ENCODE assay signal across 22 cellular contexts in the genomic region with DNA sequence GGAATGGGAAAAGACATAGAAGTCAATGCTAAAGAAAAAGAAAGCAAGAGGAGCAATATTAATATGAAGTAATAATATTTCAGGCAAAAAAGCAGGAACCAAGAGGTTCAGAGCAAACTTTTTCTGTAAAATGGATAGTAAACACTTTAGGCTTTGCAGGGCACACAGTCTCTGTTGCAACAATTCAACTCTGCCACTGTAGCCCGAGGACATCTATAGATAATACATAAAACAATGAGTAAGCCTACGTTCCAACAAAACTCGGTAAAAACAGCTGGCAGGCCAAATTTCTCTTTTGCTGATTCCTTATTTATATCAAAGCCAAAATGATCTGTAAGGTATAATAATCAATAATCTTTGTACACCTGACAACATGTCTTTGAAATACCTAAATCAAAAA. TPM values are rescaled to one million over a fixed set of nuclear protein-coding genes. Genes with fewer than 3 reads are reported as not detected.
DNase-seq lines count a peak whose midpoint lies in the region; ATAC-seq and TF ChIP-seq lines count a peak whose summit lies in the region.
"Had no signal": no experiment of that assay in that cellular context is flagged by ENCODE, and none has a peak within 500 bp of the region (broad histone marks: within the 10 kb centered on the region; RNA-seq: fewer than 3 reads in every experiment).

No MANE protein-coding gene starts in this region.

- H3K79me2 ChIP-seq in MM.1S (ENCODE audit: low read length): no peaks in the 10 kb centered on the region

- H3K4me1 Mint-ChIP-seq in activated naive CD4-positive, alpha-beta T cell treated with anti-CD3 and anti-CD28 coated beads, Interleukin-2, amount 50 U/mL, for 24 hours: no peaks in the 10 kb centered on the region
- H3K4me1 Mint-ChIP-seq in mesothelial cell of epicardium: peaks cover 82% of the 10 kb centered on the region
- peaks cover 40% of the 10 kb centered on the region for H3K4me1 Mint-ChIP-seq in type B pancreatic cell (ENCODE audit: unreplicated experiment)
- peaks cover 4 to 7% of the 10 kb centered on the region in 2 donors for H3K4me1 Mint-ChIP-seq in stimulated activated naive B cell treated with anti-CD40 and anti-IgM and Interleukin-4, amounts not matched to agents 10 μg/mL and 1 μg/mL and 100 μg/mL, for 72 hours
- H3K4me1 Mint-ChIP-seq: CD8-positive, alpha-beta memory T cell had no signal

- H3K4me1 ChIP-seq in ascending aorta: peaks cover 26 to 66% of the 10 kb centered on the region in 2 donors
- H3K4me1 ChIP-seq in MM.1S (ENCODE audit: low read length): no peaks in the 10 kb centered on the region

- H4K20me1 ChIP-seq in MM.1S (ENCODE audit: insufficient read depth, low read length): no peaks in the 10 kb centered on the region

- H3K36me3 ChIP-seq in ascending aorta (no peaks in the 10 kb centered on the region), MM.1S (replicated peaks; ENCODE audit: insufficient read depth, low read length) (no peaks in the 10 kb centered on the region)

- intact Hi-C loops in ascending aorta (cut with DNase I): no loop called here

- no peak for ATAC-seq in stimulated activated naive B cell treated with anti-CD40 and anti-IgM and Interleukin-4, amounts not matched to agents 10 μg/mL and 1 μg/mL and 100 μg/mL, for 72 hours (replicated peaks)
- ATAC-seq: Right ventricle myocardium inferior had no signal

- H2AFZ ChIP-seq in MM.1S (ENCODE audit: low read length): no peak overlapping the region

- no peaks in the 10 kb centered on the region for H3K9me2 ChIP-seq in MM.1S (replicated peaks; ENCODE audit: insufficient read depth, low read length)

- H3K27me3 ChIP-seq in ascending aorta (no peaks in the 10 kb centered on the region), MM.1S (replicated peaks; ENCODE audit: insufficient read depth, low read length) (peaks cover 12% of the 10 kb centered on the region; the same call in 1 of the 2 replicates)

- H3K27ac ChIP-seq in ascending aorta (peak overlapping the region; percentile 77 to 95), MM.1S (ENCODE audit: low read length) (no peak overlapping the region)
- H3K27ac ChIP-seq: 22Rv1 had no signal

- H3K4me3 ChIP-seq in ascending aorta (no peak overlapping the region), MM.1S (ENCODE audit: low read length) (no peak overlapping the region)

- no peak overlapping the region for H3K9ac ChIP-seq in MM.1S (ENCODE audit: low read length)

- H3K9me3 Mint-ChIP-seq in activated naive CD4-positive, alpha-beta T cell treated with anti-CD3 and anti-CD28 coated beads, Interleukin-2, amount 50 U/mL, for 24 hours: no peaks in the 10 kb centered on the region
- H3K9me3 Mint-ChIP-seq in mesothelial cell of epicardium (peaks cover 6% of the 10 kb centered on the region), type B pancreatic cell (peaks cover 5% of the 10 kb centered on the region)
- peaks cover 5 to 9% of the 10 kb centered on the region in 2 donors for H3K9me3 Mint-ChIP-seq in stimulated activated naive B cell treated with anti-CD40 and anti-IgM and Interleukin-4, amounts not matched to agents 10 μg/mL and 1 μg/mL and 100 μg/mL, for 72 hours

- DNase-seq in activated naive CD4-positive, alpha-beta T cell treated with anti-CD3 and anti-CD28 coated beads, Interleukin-2, amount 50 U/mL, for 16 hours: no peak
- no peak for DNase-seq in ascending aorta (ENCODE audit: low spot score in 2 of 2)
- DNase-seq in mesothelial cell of epicardium (ENCODE audit: low spot score in 2 of 2, unreplicated experiment in 2 of 2): no peak
- DNase-seq in type B pancreatic cell (ENCODE audit: extremely low spot score, unreplicated experiment): no peak
- DNase-seq in stimulated activated naive B cell treated with anti-CD40 and anti-IgM and Interleukin-4, amounts not matched to agents 10 μg/mL and 1 μg/mL and 100 μg/mL, for 72 hours: no peak
- no peak for DNase-seq in MM.1S
- DNase-seq in amygdala (lab: John Stamatoyannopoulos, UW): no peak
- DNase-seq: activated CD4-positive, alpha-beta T cell treated with anti-CD3 and anti-CD28 coated beads for 4 hours; activated T-cell treated with anti-CD3 and anti-CD28 coated beads, Interleukin-2, amount 50 U/mL, for 24 hours; CD8-positive, alpha-beta memory T cell; cortex of kidney; H7; Karpas-422; kidney glomerular epithelial cell; NCI-H187 treated with DMSO at 0.1 percent for 48 hours; NCI-H69; nucleus accumbens; small intestine; stimulated activated CD4-positive, alpha-beta T cell treated with anti-CD3 and anti-CD28 coated beads, Interleukin-2, amount 100 ng/mL, for 24 hours had no signal

- H3K4me2 ChIP-seq in MM.1S (ENCODE audit: low read depth, low read length): no peak overlapping the region

- peak overlapping the region; percentile 11 for H3K27ac Mint-ChIP-seq in activated naive CD4-positive, alpha-beta T cell treated with anti-CD3 and anti-CD28 coated beads, Interleukin-2, amount 50 U/mL, for 24 hours
- H3K27ac Mint-ChIP-seq in mesothelial cell of epicardium (peak overlapping the region; percentile 93), type B pancreatic cell (peak overlapping the region; percentile 49)
- H3K27ac Mint-ChIP-seq in stimulated activated naive B cell treated with anti-CD40 and anti-IgM and Interleukin-4, amounts not matched to agents 10 μg/mL and 1 μg/mL and 100 μg/mL, for 72 hours: no peak overlapping the region
- H3K27ac Mint-ChIP-seq: activated T-cell treated with anti-CD3 and anti-CD28 coated beads, Interleukin-2, amount 50 U/mL, for 24 hours; CD8-positive, alpha-beta memory T cell had no signal

- no peak overlapping the region for H3K4me3 Mint-ChIP-seq in activated naive CD4-positive, alpha-beta T cell treated with anti-CD3 and anti-CD28 coated beads, Interleukin-2, amount 50 U/mL, for 24 hours
- no peak overlapping the region for H3K4me3 Mint-ChIP-seq in mesothelial cell of epicardium
- H3K4me3 Mint-ChIP-seq in type B pancreatic cell: peak overlapping the region; percentile 10
- H3K4me3 Mint-ChIP-seq in stimulated activated naive B cell treated with anti-CD40 and anti-IgM and Interleukin-4, amounts not matched to agents 10 μg/mL and 1 μg/mL and 100 μg/mL, for 72 hours: no peak overlapping the region
- H3K4me3 Mint-ChIP-seq: activated T-cell treated with anti-CD3 and anti-CD28 coated beads, Interleukin-2, amount 50 U/mL, for 24 hours; CD8-positive, alpha-beta memory T cell had no signal

- H3K9me3 ChIP-seq in ascending aorta (peaks cover 0 to 3% of the 10 kb centered on the region in 2 donors), MM.1S (replicated peaks; ENCODE audit: insufficient read depth, low read length) (no peaks in the 10 kb centered on the region)

- H3F3A ChIP-seq in MM.1S (ENCODE audit: insufficient read depth, low read length): no peaks in the 10 kb centered on the region

- TF ChIP-seq CTCF in ascending aorta (IDR thresholded peaks at IDR 0.05) (no peak), mesothelial cell of epicardium (IDR thresholded peaks at IDR 0.05; ENCODE audit: unreplicated experiment) (no peak), type B pancreatic cell (conservative IDR thresholded peaks at IDR 0.05) (no peak), MM.1S (IDR thresholded peaks at IDR 0.05; ENCODE audit: low read length) (no peak)

- peaks cover 4% of the 10 kb centered on the region for H3K36me3 Mint-ChIP-seq in activated naive CD4-positive, alpha-beta T cell treated with anti-CD3 and anti-CD28 coated beads, Interleukin-2, amount 50 U/mL, for 24 hours
- H3K36me3 Mint-ChIP-seq in mesothelial cell of epicardium (peaks cover 19% of the 10 kb centered on the region), type B pancreatic cell (peaks cover 20% of the 10 kb centered on the region)
- peaks cover 6 to 10% of the 10 kb centered on the region in 2 donors for H3K36me3 Mint-ChIP-seq in stimulated activated naive B cell treated with anti-CD40 and anti-IgM and Interleukin-4, amounts not matched to agents 10 μg/mL and 1 μg/mL and 100 μg/mL, for 72 hours

- H3K27me3 Mint-ChIP-seq in activated naive CD4-positive, alpha-beta T cell treated with anti-CD3 and anti-CD28 coated beads, Interleukin-2, amount 50 U/mL, for 24 hours: peaks cover 13% of the 10 kb centered on the region
- H3K27me3 Mint-ChIP-seq in mesothelial cell of epicardium (ENCODE audit: low read depth) (no peaks in the 10 kb centered on the region), type B pancreatic cell (no peaks in the 10 kb centered on the region)
- peaks cover 46 to 53% of the 10 kb centered on the region in 2 donors for H3K27me3 Mint-ChIP-seq in stimulated activated naive B cell treated with anti-CD40 and anti-IgM and Interleukin-4, amounts not matched to agents 10 μg/mL and 1 μg/mL and 100 μg/mL, for 72 hours

RNA-seq across cellular contexts. Expression of a gene that starts 56.8 kb away (rescaled TPM):
- total RNA-seq in ascending aorta: 140 TPM
- 164 to 176 TPM (median 176 TPM) in 3 replicates for total RNA-seq in mesothelial cell of epicardium
- total RNA-seq in type B pancreatic cell (ENCODE audit: low replicate concordance): 27.0 and 31.7 TPM in 2 replicates
